ENCODE assay signal across 20 cellular contexts in the genomic region with DNA sequence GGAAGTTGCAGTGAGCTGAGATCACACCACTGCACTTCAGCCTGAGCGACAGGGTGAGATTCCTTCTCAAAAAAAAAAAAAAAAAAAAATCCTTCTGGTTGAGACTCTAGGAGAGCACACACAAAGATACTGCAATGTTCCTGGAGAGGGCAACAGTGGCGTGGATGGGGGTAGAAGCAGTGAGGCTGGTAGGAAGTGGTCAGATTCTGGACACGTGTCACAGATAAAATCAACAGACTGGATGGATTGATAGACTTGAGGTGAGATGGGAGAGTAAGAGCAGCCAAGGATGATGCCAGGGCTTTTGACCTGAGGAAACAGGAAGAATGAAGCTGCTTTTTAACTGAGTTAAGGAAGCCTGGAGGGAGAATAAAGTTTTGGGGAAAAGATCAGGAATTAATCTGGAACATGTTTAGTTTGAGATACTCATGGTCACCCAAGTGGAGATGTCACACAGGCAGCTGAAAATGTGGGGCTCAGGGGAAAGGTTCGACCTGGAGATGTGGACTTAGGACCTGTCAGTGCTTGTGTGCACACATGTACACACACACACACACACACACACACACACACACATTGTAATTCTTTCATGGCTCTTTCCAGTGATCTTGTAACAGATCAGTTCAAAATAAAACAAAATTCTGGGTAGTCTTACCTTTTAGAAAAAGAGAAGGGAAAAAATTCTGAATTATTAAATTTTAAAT.
DNase-seq lines count a peak whose midpoint lies in the region; FAIRE-seq lines count a peak whose summit lies in the region.
"Had no signal": no experiment of that assay in that cellular context is flagged by ENCODE, and none has a peak within 500 bp of the region (broad histone marks: within the 10 kb centered on the region; RNA-seq: fewer than 3 reads in every experiment).

No MANE protein-coding gene starts in this region.

- no peak for FAIRE-seq in RCC 7860 (lab: Jason Lieb, UNC)

- DNase-seq in HK-2 (ENCODE audit: unreplicated experiment) (peak; percentile 13), RCC 7860 (ENCODE audit: low spot score) (peak; percentile 37), kidney tubule cell (ENCODE audit: low spot score) (peak; percentile 51), renal cortical epithelial cell (ENCODE audit: low read depth) (peak; percentile 27), NCI-H748 treated with DMSO at 0.1 percent for 48 hours (lab: John Stamatoyannopoulos, UW) (no peak), NCI-H2029 treated with DMSO at 0.1 percent for 48 hours (lab: John Stamatoyannopoulos, UW) (no peak), GM03348 (ENCODE audit: low spot score) (no peak)
- DNase-seq: AML-193, DMS 273 treated with DMSO at 0.1 percent for 48 hours, DND-41, GOT3, IMR-90, Kasumi-1, MM.1S, NCI-H1105, NCI-H2081 treated with DMSO at 0.1 percent for 48 hours, NCI-H774, RPMI8226, SHP77 treated with DMSO at 0.1 percent for 48 hours, T-cell had no signal

Comparison
In these comparisons a context has a peak if more than half of its experiments do, and no peak if none do; other contexts are left out.
1. DNase-seq: peak in HK-2 (single experiment), RCC 7860 (single experiment), kidney tubule cell (single experiment) and renal cortical epithelial cell (single experiment); none in NCI-H748 treated with DMSO at 0.1 percent for 48 hours (single experiment), NCI-H2029 treated with DMSO at 0.1 percent for 48 hours (single experiment) and GM03348 (single experiment).